1 cellular context compared by ENCODE assay signal in the genomic region with DNA sequence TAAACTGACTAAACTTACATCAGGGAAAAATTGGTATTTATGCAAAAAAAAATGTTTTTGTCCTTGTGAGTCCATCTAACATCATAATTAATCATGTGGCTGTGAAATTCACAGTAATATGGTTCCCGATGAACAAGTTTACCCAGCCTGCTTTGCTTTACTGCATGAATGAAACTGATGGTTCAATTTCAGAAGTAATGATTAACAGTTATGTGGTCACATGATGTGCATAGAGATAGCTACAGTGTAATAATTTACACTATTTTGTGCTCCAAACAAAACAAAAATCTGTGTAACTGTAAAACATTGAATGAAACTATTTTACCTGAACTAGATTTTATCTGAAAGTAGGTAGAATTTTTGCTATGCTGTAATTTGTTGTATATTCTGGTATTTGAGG.
TF ChIP-seq lines count a peak whose summit lies in the region.

No MANE protein-coding gene starts in this region.

TF ChIP-seq in GM12878, 131 proteins besides CTCF, POLR2A, EP300 and RAD21 (continued from another document):
- TF ChIP-seq, protein P1, sequence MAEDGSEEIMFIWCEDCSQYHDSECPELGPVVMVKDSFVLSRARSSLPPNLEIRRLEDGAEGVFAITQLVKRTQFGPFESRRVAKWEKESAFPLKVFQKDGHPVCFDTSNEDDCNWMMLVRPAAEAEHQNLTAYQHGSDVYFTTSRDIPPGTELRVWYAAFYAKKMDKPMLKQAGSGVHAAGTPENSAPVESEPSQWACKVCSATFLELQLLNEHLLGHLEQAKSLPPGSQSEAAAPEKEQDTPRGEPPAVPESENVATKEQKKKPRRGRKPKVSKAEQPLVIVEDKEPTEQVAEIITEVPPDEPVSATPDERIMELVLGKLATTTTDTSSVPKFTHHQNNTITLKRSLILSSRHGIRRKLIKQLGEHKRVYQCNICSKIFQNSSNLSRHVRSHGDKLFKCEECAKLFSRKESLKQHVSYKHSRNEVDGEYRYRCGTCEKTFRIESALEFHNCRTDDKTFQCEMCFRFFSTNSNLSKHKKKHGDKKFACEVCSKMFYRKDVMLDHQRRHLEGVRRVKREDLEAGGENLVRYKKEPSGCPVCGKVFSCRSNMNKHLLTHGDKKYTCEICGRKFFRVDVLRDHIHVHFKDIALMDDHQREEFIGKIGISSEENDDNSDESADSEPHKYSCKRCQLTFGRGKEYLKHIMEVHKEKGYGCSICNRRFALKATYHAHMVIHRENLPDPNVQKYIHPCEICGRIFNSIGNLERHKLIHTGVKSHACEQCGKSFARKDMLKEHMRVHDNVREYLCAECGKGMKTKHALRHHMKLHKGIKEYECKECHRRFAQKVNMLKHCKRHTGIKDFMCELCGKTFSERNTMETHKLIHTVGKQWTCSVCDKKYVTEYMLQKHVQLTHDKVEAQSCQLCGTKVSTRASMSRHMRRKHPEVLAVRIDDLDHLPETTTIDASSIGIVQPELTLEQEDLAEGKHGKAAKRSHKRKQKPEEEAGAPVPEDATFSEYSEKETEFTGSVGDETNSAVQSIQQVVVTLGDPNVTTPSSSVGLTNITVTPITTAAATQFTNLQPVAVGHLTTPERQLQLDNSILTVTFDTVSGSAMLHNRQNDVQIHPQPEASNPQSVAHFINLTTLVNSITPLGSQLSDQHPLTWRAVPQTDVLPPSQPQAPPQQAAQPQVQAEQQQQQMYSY (CRISPR knock-in tag; IDR thresholded peaks at IDR 0.05) = no peak
